In the genomic region with DNA sequence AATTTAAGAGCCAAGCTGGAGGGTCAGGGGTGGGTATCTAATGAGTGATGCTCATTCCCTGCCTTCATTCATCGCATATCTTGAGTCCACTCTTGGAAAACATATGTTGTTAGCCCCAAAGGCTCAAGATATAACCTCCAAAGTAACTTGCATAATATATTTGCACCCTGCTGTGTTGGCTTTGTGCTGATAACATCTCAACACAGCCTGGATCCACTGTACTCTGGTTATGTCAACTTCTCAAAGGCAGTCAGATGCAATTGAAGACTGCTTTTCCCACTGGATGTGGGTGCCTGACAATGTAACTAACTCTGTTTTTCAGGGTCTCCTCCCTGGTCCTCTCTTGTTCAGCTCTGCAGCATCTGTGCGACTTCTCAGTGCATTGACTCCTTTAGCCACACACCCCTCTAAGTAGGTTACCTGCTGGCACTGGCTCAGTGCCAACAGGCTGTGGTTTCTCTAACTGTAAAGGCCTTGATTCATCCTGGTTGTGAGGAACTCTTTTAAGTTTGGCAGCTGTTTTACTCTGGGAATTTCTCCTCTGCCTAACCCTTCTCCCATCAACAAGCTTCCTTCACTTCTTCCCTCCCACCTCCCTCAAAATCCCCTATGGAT, we compare ENCODE assay signal across 1 cellular context.
TF ChIP-seq lines count a peak whose summit lies in the region.

No MANE protein-coding gene starts in this region.

TF ChIP-seq in HEK293, 187 proteins besides CTCF, POLR2A, EP300 and RAD21 (continued from another document):
- TF ChIP-seq, protein P1, sequence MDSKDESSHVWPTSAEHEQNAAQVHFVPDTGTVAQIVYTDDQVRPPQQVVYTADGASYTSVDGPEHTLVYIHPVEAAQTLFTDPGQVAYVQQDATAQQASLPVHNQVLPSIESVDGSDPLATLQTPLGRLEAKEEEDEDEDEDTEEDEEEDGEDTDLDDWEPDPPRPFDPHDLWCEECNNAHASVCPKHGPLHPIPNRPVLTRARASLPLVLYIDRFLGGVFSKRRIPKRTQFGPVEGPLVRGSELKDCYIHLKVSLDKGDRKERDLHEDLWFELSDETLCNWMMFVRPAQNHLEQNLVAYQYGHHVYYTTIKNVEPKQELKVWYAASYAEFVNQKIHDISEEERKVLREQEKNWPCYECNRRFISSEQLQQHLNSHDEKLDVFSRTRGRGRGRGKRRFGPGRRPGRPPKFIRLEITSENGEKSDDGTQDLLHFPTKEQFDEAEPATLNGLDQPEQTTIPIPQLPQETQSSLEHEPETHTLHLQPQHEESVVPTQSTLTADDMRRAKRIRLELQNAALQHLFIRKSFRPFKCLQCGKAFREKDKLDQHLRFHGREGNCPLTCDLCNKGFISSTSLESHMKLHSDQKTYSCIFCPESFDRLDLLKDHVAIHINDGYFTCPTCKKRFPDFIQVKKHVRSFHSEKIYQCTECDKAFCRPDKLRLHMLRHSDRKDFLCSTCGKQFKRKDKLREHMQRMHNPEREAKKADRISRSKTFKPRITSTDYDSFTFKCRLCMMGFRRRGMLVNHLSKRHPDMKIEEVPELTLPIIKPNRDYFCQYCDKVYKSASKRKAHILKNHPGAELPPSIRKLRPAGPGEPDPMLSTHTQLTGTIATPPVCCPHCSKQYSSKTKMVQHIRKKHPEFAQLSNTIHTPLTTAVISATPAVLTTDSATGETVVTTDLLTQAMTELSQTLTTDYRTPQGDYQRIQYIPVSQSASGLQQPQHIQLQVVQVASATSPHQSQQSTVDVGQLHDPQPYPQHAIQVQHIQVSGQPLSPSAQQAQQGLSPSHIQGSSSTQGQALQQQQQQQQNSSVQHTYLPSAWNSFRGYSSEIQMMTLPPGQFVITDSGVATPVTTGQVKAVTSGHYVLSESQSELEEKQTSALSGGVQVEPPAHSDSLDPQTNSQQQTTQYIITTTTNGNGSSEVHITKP (tag by site-specific recombination; IDR thresholded peaks at IDR 0.05): 0 out of 2 replicates have a peak, but pooled peaks have one; percentile 15
- TF ChIP-seq ZBTB7A (tag by site-specific recombination; IDR thresholded peaks at IDR 0.05; ENCODE audit: low read depth): no peak
- no peak for TF ChIP-seq ZNF610 (tag by site-specific recombination; IDR thresholded peaks at IDR 0.05; ENCODE audit: borderline replicate concordance)
- peak; percentile 73; the same call in 1 of the 2 replicates for TF ChIP-seq TRIM28 (IDR thresholded peaks at IDR 0.05; ENCODE audit: borderline replicate concordance, low read length)
- no peak for TF ChIP-seq ZSCAN23 (tag by site-specific recombination; IDR thresholded peaks at IDR 0.05)
- TF ChIP-seq, protein P2, sequence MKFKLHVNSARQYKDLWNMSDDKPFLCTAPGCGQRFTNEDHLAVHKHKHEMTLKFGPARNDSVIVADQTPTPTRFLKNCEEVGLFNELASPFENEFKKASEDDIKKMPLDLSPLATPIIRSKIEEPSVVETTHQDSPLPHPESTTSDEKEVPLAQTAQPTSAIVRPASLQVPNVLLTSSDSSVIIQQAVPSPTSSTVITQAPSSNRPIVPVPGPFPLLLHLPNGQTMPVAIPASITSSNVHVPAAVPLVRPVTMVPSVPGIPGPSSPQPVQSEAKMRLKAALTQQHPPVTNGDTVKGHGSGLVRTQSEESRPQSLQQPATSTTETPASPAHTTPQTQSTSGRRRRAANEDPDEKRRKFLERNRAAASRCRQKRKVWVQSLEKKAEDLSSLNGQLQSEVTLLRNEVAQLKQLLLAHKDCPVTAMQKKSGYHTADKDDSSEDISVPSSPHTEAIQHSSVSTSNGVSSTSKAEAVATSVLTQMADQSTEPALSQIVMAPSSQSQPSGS (tag by site-specific recombination; IDR thresholded peaks at IDR 0.05; ENCODE audit: low read depth): no peak
